30 cellular contexts compared by ENCODE assay signal in genomic region chr2:3709225-3709624, GRCh38. TPM values are rescaled to one million over a fixed set of nuclear protein-coding genes. Genes with fewer than 3 reads are reported as not detected.
"Had no signal": no experiment of that assay in that cellular context is flagged by ENCODE, and none has a peak within 500 bp of the region (broad histone marks: within the 10 kb centered on the region; RNA-seq: fewer than 3 reads in every experiment).

No MANE protein-coding gene starts in this region.

- DNase-seq: stimulated activated CD4-positive, alpha-beta T cell treated with anti-CD3 and anti-CD28 coated beads, Interleukin-2, amount 100 ng/mL, for 48 hours; stimulated activated CD4-positive, alpha-beta T cell treated with anti-CD3 and anti-CD28 coated beads, Interleukin-4, amount 100 ng/mL, for 1 hour; stimulated activated CD4-positive, alpha-beta T cell treated with anti-CD3 and anti-CD28 coated beads, Interleukin-4, amount 100 ng/mL, for 24 hours; stimulated activated CD4-positive, alpha-beta T cell treated with anti-CD3 and anti-CD28 coated beads, Interleukin-4, amount 100 ng/mL, for 4 hours; stimulated activated CD8-positive, alpha-beta memory T cell treated with anti-CD3 and anti-CD28 coated beads, Interleukin-4, amount 100 ng/mL, for 48 hours; stimulated activated naive B cell treated with anti-CD40 and anti-IgM and Interleukin-4, amounts not matched to agents 10 μg/mL and 1 μg/mL and 100 μg/mL, for 72 hours; stimulated activated naive CD4-positive, alpha-beta T cell; stimulated activated naive CD4-positive, alpha-beta T cell treated with Interleukin-2 at 50 U/mL for 16 hours; stimulated activated naive CD8-positive, alpha-beta T cell treated with anti-CD3 and anti-CD28 coated beads, Interleukin-15, amount 100 ng/mL, for 72 hours; stimulated activated naive CD8-positive, alpha-beta T cell treated with anti-CD3 and anti-CD28 coated beads, Interleukin-15, Interleukin-2, amounts not matched to agents 100 U/mL and 50 U/mL, for 24 hours; stomach; substantia nigra; testis; thyroid gland; tibial artery; transverse colon; trophoblast cell; upper lobe of left lung; upper lobe of right lung; uterus had no signal

- H3K4me1 Mint-ChIP-seq: stimulated activated memory B cell treated with anti-CD40 and anti-IgM and Interleukin-4, amounts not matched to agents 10 μg/mL and 1 μg/mL and 100 μg/mL, for 72 hours; stimulated activated naive B cell treated with anti-CD40 and anti-IgM and Interleukin-4, amounts not matched to agents 10 μg/mL and 1 μg/mL and 100 μg/mL, for 72 hours; stimulated activated naive CD8-positive, alpha-beta T cell treated with anti-CD3 and anti-CD28 coated beads, Interleukin-15, amount 100 ng/mL, for 72 hours had no signal

- H3K4me3 ChIP-seq: stomach, suprapubic skin, testis, thoracic aorta, thyroid gland, tibial artery, tibial nerve, transverse colon, upper lobe of left lung, upper lobe of right lung, uterus, vagina had no signal

- H3K36me3 Mint-ChIP-seq: stimulated activated effector memory CD8-positive, alpha-beta T cell treated with anti-CD3 and anti-CD28 coated beads, Interleukin-12 subunit alpha, Interleukin-12 subunit beta, amount 100 ng/mL, for 72 hours; stimulated activated memory B cell treated with anti-CD40 and anti-IgM and Interleukin-4, amounts not matched to agents 10 μg/mL and 1 μg/mL and 100 μg/mL, for 72 hours; stimulated activated naive B cell treated with anti-CD40 and anti-IgM and Interleukin-4, amounts not matched to agents 10 μg/mL and 1 μg/mL and 100 μg/mL, for 72 hours had no signal

- ATAC-seq: stimulated activated effector memory CD8-positive, alpha-beta T cell treated with anti-CD3 and anti-CD28 coated beads, Interleukin-12 subunit alpha, Interleukin-12 subunit beta, amount 100 ng/mL, for 72 hours; stimulated activated memory B cell treated with anti-CD40 and anti-IgM and Interleukin-4, amounts not matched to agents 10 μg/mL and 1 μg/mL and 100 μg/mL, for 72 hours; stimulated activated naive B cell treated with anti-CD40 and anti-IgM and Interleukin-4, amounts not matched to agents 10 μg/mL and 1 μg/mL and 100 μg/mL, for 72 hours; stimulated activated naive CD8-positive, alpha-beta T cell treated with anti-CD3 and anti-CD28 coated beads, Interleukin-15, amount 100 ng/mL, for 72 hours; stimulated activated naive CD8-positive, alpha-beta T cell treated with anti-CD3 and anti-CD28 coated beads, Interleukin-15, Interleukin-2, amounts not matched to agents 100 U/mL and 50 U/mL, for 24 hours; upper lobe of right lung had no signal

- H3K9me3 Mint-ChIP-seq: stimulated activated effector memory CD8-positive, alpha-beta T cell treated with anti-CD3 and anti-CD28 coated beads, Interleukin-12 subunit alpha, Interleukin-12 subunit beta, amount 100 ng/mL, for 72 hours; stimulated activated memory B cell treated with anti-CD40 and anti-IgM and Interleukin-4, amounts not matched to agents 10 μg/mL and 1 μg/mL and 100 μg/mL, for 72 hours; stimulated activated naive CD8-positive, alpha-beta T cell treated with anti-CD3 and anti-CD28 coated beads, Interleukin-15, amount 100 ng/mL, for 72 hours had no signal

- H3K9me3 ChIP-seq: stomach, suprapubic skin, testis, thoracic aorta, thyroid gland, tibial artery, tibial nerve, transverse colon, upper lobe of left lung, upper lobe of right lung, uterus, vagina had no signal

- H3K4me3 Mint-ChIP-seq: stimulated activated effector memory CD8-positive, alpha-beta T cell treated with anti-CD3 and anti-CD28 coated beads, Interleukin-12 subunit alpha, Interleukin-12 subunit beta, amount 100 ng/mL, for 72 hours; stimulated activated memory B cell treated with anti-CD40 and anti-IgM and Interleukin-4, amounts not matched to agents 10 μg/mL and 1 μg/mL and 100 μg/mL, for 72 hours; stimulated activated naive B cell treated with anti-CD40 and anti-IgM and Interleukin-4, amounts not matched to agents 10 μg/mL and 1 μg/mL and 100 μg/mL, for 72 hours; stimulated activated naive CD8-positive, alpha-beta T cell treated with anti-CD3 and anti-CD28 coated beads, Interleukin-15, amount 100 ng/mL, for 72 hours; stimulated activated naive CD8-positive, alpha-beta T cell treated with anti-CD3 and anti-CD28 coated beads, Interleukin-15, Interleukin-2, amounts not matched to agents 100 ng/mL and 50 ng/mL, for 24 hours had no signal

- H3K27ac Mint-ChIP-seq: stimulated activated effector memory CD8-positive, alpha-beta T cell treated with anti-CD3 and anti-CD28 coated beads, Interleukin-12 subunit alpha, Interleukin-12 subunit beta, amount 100 ng/mL, for 72 hours; stimulated activated memory B cell treated with anti-CD40 and anti-IgM and Interleukin-4, amounts not matched to agents 10 μg/mL and 1 μg/mL and 100 μg/mL, for 72 hours; stimulated activated naive B cell treated with anti-CD40 and anti-IgM and Interleukin-4, amounts not matched to agents 10 μg/mL and 1 μg/mL and 100 μg/mL, for 72 hours; stimulated activated naive CD8-positive, alpha-beta T cell treated with anti-CD3 and anti-CD28 coated beads, Interleukin-15, amount 100 ng/mL, for 72 hours; stimulated activated naive CD8-positive, alpha-beta T cell treated with anti-CD3 and anti-CD28 coated beads, Interleukin-15, Interleukin-2, amounts not matched to agents 100 ng/mL and 50 ng/mL, for 24 hours had no signal

- H3K4me1 ChIP-seq: transverse colon, upper lobe of left lung, uterus, vagina had no signal

- H3K27me3 ChIP-seq: testis, thyroid gland, uterus, vagina had no signal

- H3K36me3 ChIP-seq: stomach, suprapubic skin, thoracic aorta, thyroid gland, tibial artery, tibial nerve, transverse colon, upper lobe of left lung, upper lobe of right lung, uterus, vagina had no signal

- H3K27ac ChIP-seq: stomach, suprapubic skin, thoracic aorta, thyroid gland, tibial artery, transverse colon, upper lobe of left lung, upper lobe of right lung, uterus, vagina had no signal

RNA-seq across cellular contexts. Expression of gene DCDC2C, which starts 5.8 kb away (rescaled TPM):
- total RNA-seq: stomach, subcutaneous adipose tissue, transverse colon, upper lobe of left lung, upper lobe of right lung, ureter, uterus, vagina had no signal

RNA-seq across cellular contexts. Expression of gene ALLC, which starts 51.2 kb away (rescaled TPM):
- total RNA-seq: stomach, subcutaneous adipose tissue, suprapubic skin, temporal lobe, thyroid gland, transverse colon, upper lobe of left lung, upper lobe of right lung, ureter, uterus, vagina had no signal
